ENCODE assay signal across 6 cellular contexts in the genomic region with DNA sequence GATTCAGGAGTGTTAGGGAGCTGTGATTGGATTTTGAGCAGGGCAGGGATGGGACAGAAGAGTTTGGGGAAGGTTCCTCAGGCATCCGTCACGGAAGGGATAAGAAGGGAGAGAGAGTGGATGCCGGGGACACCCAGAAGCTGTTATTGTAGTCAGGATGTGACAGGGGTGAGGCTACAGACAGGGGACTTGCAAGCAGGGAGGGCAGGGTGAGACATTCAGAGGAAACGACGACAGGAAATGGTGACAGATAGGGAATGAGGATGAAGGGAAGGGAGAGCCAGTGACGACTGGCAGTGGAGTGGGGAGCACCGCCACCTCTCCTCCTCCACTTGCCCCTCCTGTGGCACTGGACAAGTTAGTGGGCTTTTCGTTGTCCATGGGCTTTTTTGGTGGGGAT. TPM values are rescaled to one million over a fixed set of nuclear protein-coding genes. Genes with fewer than 3 reads are reported as not detected.
DNase-seq lines count a peak whose midpoint lies in the region; ATAC-seq and TF ChIP-seq lines count a peak whose summit lies in the region.
"Not testable (repeated sequence)": the region's sequence is repeated elsewhere in the genome, so short reads cannot be mapped to it uniquely, and the experiment has no call there.

No MANE protein-coding gene starts in this region.

- H3K4me1 Mint-ChIP-seq in CD8-positive, alpha-beta memory T cell, result peaks cover 13 to 27% (median 19%) of the 10 kb centered on the region in 3 donors
- H3K4me1 Mint-ChIP-seq in activated CD4-positive, alpha-beta memory T cell treated with anti-CD3 and anti-CD28 coated beads for 36 hours (ENCODE audit: low read depth), result peaks cover 14% of the 10 kb centered on the region
- H3K4me1 Mint-ChIP-seq in endodermal cell, result not testable (repeated sequence)
- peaks cover 8 to 31% (median 15%) of the 10 kb centered on the region in 7 donors for H3K4me1 Mint-ChIP-seq in naive thymus-derived CD4-positive, alpha-beta T cell

- H3K9ac ChIP-seq in Loucy (ENCODE audit: low read depth, low read length, poor library complexity, severe bottlenecking); endodermal cell (ENCODE audit: extremely low read depth, low read length, poor library complexity, severe bottlenecking): not testable (repeated sequence)

- not testable (repeated sequence) for H3K9me2 ChIP-seq in Loucy (replicated peaks; ENCODE audit: low read depth, low read length)

- not testable (repeated sequence) for H4K20me1 ChIP-seq in Loucy (ENCODE audit: insufficient read depth, low read length, poor library complexity, severe bottlenecking)

- H3K27ac ChIP-seq in CD8-positive, alpha-beta memory T cell (ENCODE audit: low read depth, low read length); endodermal cell (ENCODE audit: low read depth, low read length); naive thymus-derived CD4-positive, alpha-beta T cell (ENCODE audit: low read depth, low read length): not testable (repeated sequence)
- peak overlapping the region; percentile 35 for H3K27ac ChIP-seq in angular gyrus (ENCODE audit: low read depth, low read length)

- H3K27me3 Mint-ChIP-seq in CD8-positive, alpha-beta memory T cell; activated CD4-positive, alpha-beta memory T cell treated with anti-CD3 and anti-CD28 coated beads for 36 hours; endodermal cell (ENCODE audit: insufficient read depth); naive thymus-derived CD4-positive, alpha-beta T cell: not testable (repeated sequence)

- peak overlapping the region; percentile 48 for H3K4me2 ChIP-seq in Loucy (ENCODE audit: low read depth, low read length, poor library complexity, severe bottlenecking)

- H3K9me3 ChIP-seq in CD8-positive, alpha-beta memory T cell (ENCODE audit: low read length); Loucy (ENCODE audit: insufficient read depth, low read depth, low read length); endodermal cell (ENCODE audit: control insufficient read depth, low read length); naive thymus-derived CD4-positive, alpha-beta T cell (ENCODE audit: control insufficient read depth in 2 of 3, low read length in 3 of 3): not testable (repeated sequence)

- not testable (repeated sequence) for ATAC-seq in naive thymus-derived CD4-positive, alpha-beta T cell

- H3K36me3 Mint-ChIP-seq in CD8-positive, alpha-beta memory T cell; activated CD4-positive, alpha-beta memory T cell treated with anti-CD3 and anti-CD28 coated beads for 36 hours; endodermal cell (ENCODE audit: low read depth); naive thymus-derived CD4-positive, alpha-beta T cell: not testable (repeated sequence)

- CTCF ChIA-PET in CD8-positive, alpha-beta memory T cell (lab: Charles Lee); activated CD4-positive, alpha-beta memory T cell treated with anti-CD3 and anti-CD28 coated beads for 36 hours (lab: Charles Lee); naive thymus-derived CD4-positive, alpha-beta T cell (lab: Charles Lee): not testable (repeated sequence)

- H3K27me3 ChIP-seq in CD8-positive, alpha-beta memory T cell (ENCODE audit: insufficient read depth, low read length, poor library complexity, severe bottlenecking); Loucy (ENCODE audit: insufficient read depth, low read length, poor library complexity, severe bottlenecking); endodermal cell (ENCODE audit: control insufficient read depth, insufficient read depth, low read length, poor library complexity, severe bottlenecking); naive thymus-derived CD4-positive, alpha-beta T cell (ENCODE audit: control insufficient read depth in 2 of 2, insufficient read depth in 2 of 2, low read length in 2 of 2): not testable (repeated sequence)

- TF ChIP-seq CTCF in Loucy (conservative IDR thresholded peaks at IDR 0.05; ENCODE audit: low read length); endodermal cell (conservative IDR thresholded peaks at IDR 0.05): not testable (repeated sequence)

- peak overlapping the region in 4 of 7 donors; percentile 5 to 19 (median 9) for H3K4me3 Mint-ChIP-seq in CD8-positive, alpha-beta memory T cell
- not testable (repeated sequence) for H3K4me3 Mint-ChIP-seq in activated CD4-positive, alpha-beta memory T cell treated with anti-CD3 and anti-CD28 coated beads for 36 hours; endodermal cell
- H3K4me3 Mint-ChIP-seq in naive thymus-derived CD4-positive, alpha-beta T cell, result peak overlapping the region in 5 of 10 donors; percentile 34 to 51 (median 42)

- H3K4me1 ChIP-seq in CD8-positive, alpha-beta memory T cell (ENCODE audit: insufficient read depth, low read length); Loucy (ENCODE audit: insufficient read depth, low read length, poor library complexity, severe bottlenecking); endodermal cell (ENCODE audit: control insufficient read depth, insufficient read depth, low read length); naive thymus-derived CD4-positive, alpha-beta T cell (ENCODE audit: control insufficient read depth in 2 of 2, insufficient read depth in 2 of 2, low read length in 2 of 2): not testable (repeated sequence)

- not testable (repeated sequence) for H3K36me3 ChIP-seq in CD8-positive, alpha-beta memory T cell (ENCODE audit: insufficient read depth, low read length); Loucy (ENCODE audit: insufficient read depth, low read length); endodermal cell (ENCODE audit: control insufficient read depth, insufficient read depth, low read length); naive thymus-derived CD4-positive, alpha-beta T cell (ENCODE audit: control insufficient read depth in 2 of 3, insufficient read depth in 3 of 3, low read length in 3 of 3)

- not testable (repeated sequence) for H3K4me3 ChIP-seq in CD8-positive, alpha-beta memory T cell (ENCODE audit: low read length); Loucy (ENCODE audit: low read length, poor library complexity, severe bottlenecking); endodermal cell (ENCODE audit: low read length); naive thymus-derived CD4-positive, alpha-beta T cell (ENCODE audit: low read length)

- intact Hi-C loops in activated CD4-positive, alpha-beta memory T cell treated with anti-CD3 and anti-CD28 coated beads for 36 hours (cut with micrococcal nuclease); naive thymus-derived CD4-positive, alpha-beta T cell (cut with micrococcal nuclease): not testable (repeated sequence)

- 80% methylated on average over 1 of the region's 8 CpGs; no CpG with 5 or more reads in 1 of the 2 experiments for WGBS in endodermal cell (ENCODE audit: insufficient coverage in 1 of 2, insufficient read length in 1 of 2), 2 experiments

- H3K9me3 Mint-ChIP-seq in CD8-positive, alpha-beta memory T cell; activated CD4-positive, alpha-beta memory T cell treated with anti-CD3 and anti-CD28 coated beads for 36 hours; endodermal cell; naive thymus-derived CD4-positive, alpha-beta T cell: not testable (repeated sequence)

- not testable (repeated sequence) for H2AFZ ChIP-seq in Loucy (ENCODE audit: low read length)

- H3F3A ChIP-seq in Loucy (ENCODE audit: low read depth), result not testable (repeated sequence)

- DNase-seq in CD8-positive, alpha-beta memory T cell, result peak in 1 of 5 donors; percentile 38
- peak; percentile 23 for DNase-seq in activated CD4-positive, alpha-beta memory T cell treated with anti-CD3 and anti-CD28 coated beads for 36 hours
- DNase-seq in endodermal cell, result peak; percentile 23
- DNase-seq in naive thymus-derived CD4-positive, alpha-beta T cell, result peak in 4 of 9 donors; percentile 21 to 37 (median 22)

- POLR2A ChIA-PET in CD8-positive, alpha-beta memory T cell (lab: Charles Lee); activated CD4-positive, alpha-beta memory T cell treated with anti-CD3 and anti-CD28 coated beads for 36 hours (lab: Charles Lee); naive thymus-derived CD4-positive, alpha-beta T cell (lab: Charles Lee): not testable (repeated sequence)

- peak overlapping the region in 7 of 8 donors; percentile 23 to 83 (median 71) for H3K27ac Mint-ChIP-seq in CD8-positive, alpha-beta memory T cell
- H3K27ac Mint-ChIP-seq in activated CD4-positive, alpha-beta memory T cell treated with anti-CD3 and anti-CD28 coated beads for 36 hours; endodermal cell: not testable (repeated sequence)
- peak overlapping the region in 6 of 9 donors; percentile 24 to 68 (median 41) for H3K27ac Mint-ChIP-seq in naive thymus-derived CD4-positive, alpha-beta T cell

- not testable (repeated sequence) for H3K79me2 ChIP-seq in Loucy (ENCODE audit: insufficient read depth, low read length)

RNA-seq across cellular contexts. Expression of a gene that starts 35.1 kb away (rescaled TPM):
- 10 to 100 TPM; 14.7 to 15.9 TPM for total RNA-seq in CD8-positive, alpha-beta memory T cell
- polyA plus RNA-seq in CD8-positive, alpha-beta memory T cell, result 13.6 TPM
- 10 to 100 TPM; 13.0 to 14.7 TPM for total RNA-seq in activated CD4-positive, alpha-beta memory T cell treated with anti-CD3 and anti-CD28 coated beads for 36 hours
- total RNA-seq in endodermal cell, result 10 to 100 TPM; 29.0 to 33.5 TPM
- polyA plus RNA-seq in endodermal cell (2013, experiment 1 of 2), result 24.6 TPM
- 25.8 TPM for polyA plus RNA-seq in endodermal cell (2013, experiment 2 of 2)
- total RNA-seq in naive thymus-derived CD4-positive, alpha-beta T cell, result 10 to 100 TPM; 16.5 to 57.9 (median 26.2) TPM
- 10 to 100 TPM; 14.8 to 19.0 TPM for polyA plus RNA-seq in naive thymus-derived CD4-positive, alpha-beta T cell
